ENCODE assay signal across 1 cellular context in the genomic region with DNA sequence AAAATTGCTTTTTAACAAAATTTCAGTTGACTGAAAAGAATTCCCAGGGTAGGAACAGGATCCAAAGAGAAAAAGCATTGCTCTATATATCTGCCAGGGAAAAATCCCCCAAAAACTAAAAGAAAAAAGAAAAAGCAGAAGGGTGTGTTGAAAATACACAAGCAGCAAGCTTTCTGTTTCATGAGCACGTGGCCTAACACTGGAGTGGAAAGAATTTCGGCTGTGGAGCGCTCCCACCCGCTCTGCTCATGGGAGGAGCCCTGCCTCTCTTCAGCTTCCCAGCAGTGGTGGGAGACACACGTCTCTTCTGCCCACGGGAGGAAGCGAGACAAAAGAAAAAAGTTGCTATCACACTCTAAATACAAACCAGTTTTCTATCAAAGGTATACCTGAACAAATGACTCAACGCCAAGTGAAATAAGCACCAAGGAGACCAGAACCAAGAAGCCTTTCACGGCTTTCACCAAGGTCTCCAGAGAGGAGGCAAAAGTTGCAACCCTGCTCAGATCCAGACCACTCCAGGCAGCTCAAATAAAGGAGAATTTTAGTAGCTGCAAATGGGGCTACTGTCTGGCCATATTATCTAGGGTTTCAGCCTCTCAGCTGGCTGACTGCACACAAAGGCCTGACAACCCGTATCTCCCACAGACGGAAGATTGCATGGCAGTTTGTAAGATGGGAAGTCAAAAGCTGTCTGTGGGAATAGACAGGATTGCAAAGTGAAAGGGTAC.
TF ChIP-seq lines count a peak whose summit lies in the region.

No MANE protein-coding gene starts in this region.

TF ChIP-seq in K562, 482 proteins besides CTCF, POLR2A, EP300 and RAD21 (continued from another document and continues in another):
- TF ChIP-seq E2F8 (IDR thresholded peaks at IDR 0.05; ENCODE audit: low read depth, partially characterized antibody), result no peak
- no peak for TF ChIP-seq RBM34 (IDR thresholded peaks at IDR 0.05; ENCODE audit: borderline replicate concordance, insufficient read depth, low read length)
- no peak for TF ChIP-seq HES1 (IDR thresholded peaks at IDR 0.05; ENCODE audit: low read depth)
- no peak for TF ChIP-seq PPARD (CRISPR knock-in tag; IDR thresholded peaks at IDR 0.05)
- TF ChIP-seq TCF7L2 (IDR thresholded peaks at IDR 0.05; ENCODE audit: low read depth, low read length), result no peak
- TF ChIP-seq PHTF2 (CRISPR knock-in tag; IDR thresholded peaks at IDR 0.05), result no peak
- TF ChIP-seq IFI16 (CRISPR knock-in tag; IDR thresholded peaks at IDR 0.05), result peak; percentile 48; the same call in 1 of the 2 replicates
- no peak for TF ChIP-seq ARID3A (IDR thresholded peaks at IDR 0.05; ENCODE audit: borderline replicate concordance, low read depth, low read length)
- TF ChIP-seq ZNF695 (CRISPR knock-in tag; IDR thresholded peaks at IDR 0.05), result 0 out of 2 replicates have a peak, but pooled peaks have one; percentile 48
- no peak for TF ChIP-seq FOXJ3 (CRISPR knock-in tag; IDR thresholded peaks at IDR 0.05)
- TF ChIP-seq CAMTA2 (CRISPR knock-in tag; conservative IDR thresholded peaks at IDR 0.05), result no peak
- TF ChIP-seq CTBP1 (IDR thresholded peaks at IDR 0.05; ENCODE audit: borderline replicate concordance), result no peak
- TF ChIP-seq CHD1 (IDR thresholded peaks at IDR 0.05; ENCODE audit: low read length), result no peak
- peak; percentile 65 to 67; a peak in 2 of 4 replicates for TF ChIP-seq FOXK2 (conservative IDR thresholded peaks at IDR 0.05 in 1 of 2, IDR thresholded peaks at IDR 0.05 in 1 of 2; ENCODE audit: low read depth in 2 of 2)
- TF ChIP-seq CHCHD3 (CRISPR knock-in tag; IDR thresholded peaks at IDR 0.05), result no peak
- no peak; the same call in none of the 2 replicates for TF ChIP-seq CLOCK (CRISPR knock-in tag; IDR thresholded peaks at IDR 0.05; ENCODE audit: borderline replicate concordance)
- TF ChIP-seq KDM1A (IDR thresholded peaks at IDR 0.05), result no peak
- no peak for TF ChIP-seq CEBPZ (IDR thresholded peaks at IDR 0.05; ENCODE audit: borderline replicate concordance, low read depth, low read length)
- no peak for TF ChIP-seq PYGO2 (tag; IDR thresholded peaks at IDR 0.05)
- no peak for TF ChIP-seq ESRRA (IDR thresholded peaks at IDR 0.05; ENCODE audit: borderline replicate concordance, low read depth)
- TF ChIP-seq XRCC5 (IDR thresholded peaks at IDR 0.05; ENCODE audit: low read depth, low read length), result no peak
- TF ChIP-seq STAT5B (CRISPR knock-in tag; IDR thresholded peaks at IDR 0.05), result no peak
- no peak for TF ChIP-seq NCOA4 (IDR thresholded peaks at IDR 0.05; ENCODE audit: partially characterized antibody)
- no peak for TF ChIP-seq NEUROD1 (IDR thresholded peaks at IDR 0.05; ENCODE audit: borderline replicate concordance, low read depth, low read length, partially characterized antibody)
- no peak for TF ChIP-seq SP1 (CRISPR knock-in tag; IDR thresholded peaks at IDR 0.05)
- no peak for TF ChIP-seq MLX (CRISPR knock-in tag; conservative IDR thresholded peaks at IDR 0.05)
- TF ChIP-seq FOS (IDR thresholded peaks at IDR 0.05; ENCODE audit: extremely low read depth, insufficient read length), result no peak
- TF ChIP-seq ZNF121 (CRISPR knock-in tag; conservative IDR thresholded peaks at IDR 0.05), result no peak
- peak; percentile 11; the same call in 1 of the 2 replicates for TF ChIP-seq ZBTB34 (CRISPR knock-in tag; IDR thresholded peaks at IDR 0.05)
- TF ChIP-seq ZFPM2 (CRISPR knock-in tag; IDR thresholded peaks at IDR 0.05), result no peak
- TF ChIP-seq E2F6 (IDR thresholded peaks at IDR 0.05; ENCODE audit: borderline replicate concordance in 1 of 2, extremely low read depth in 1 of 2, insufficient read depth in 1 of 2, insufficient read length in 1 of 2, low read depth in 1 of 2, low read length in 1 of 2, poor library complexity in 1 of 2, severe bottlenecking in 1 of 2), result peak; percentile 52 to 79
- peak in 1 of 3 experiments; percentile 23 for TF ChIP-seq YY1 (IDR thresholded peaks at IDR 0.05; ENCODE audit: borderline replicate concordance in 1 of 3, control insufficient read depth in 1 of 3, extremely low read depth in 1 of 3, insufficient read depth in 3 of 3, insufficient read length in 1 of 3, insufficient replicate concordance in 2 of 3, low read depth in 1 of 3, low read length in 2 of 3)
- no peak for TF ChIP-seq ATF6 (CRISPR knock-in tag; IDR thresholded peaks at IDR 0.05)
- TF ChIP-seq, protein P1, sequence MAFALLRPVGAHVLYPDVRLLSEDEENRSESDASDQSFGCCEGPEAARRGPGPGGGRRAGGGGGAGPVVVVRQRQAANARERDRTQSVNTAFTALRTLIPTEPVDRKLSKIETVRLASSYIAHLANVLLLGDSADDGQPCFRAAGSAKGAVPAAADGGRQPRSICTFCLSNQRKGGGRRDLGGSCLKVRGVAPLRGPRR (CRISPR knock-in tag; IDR thresholded peaks at IDR 0.05), result 0 out of 2 replicates have a peak, but pooled peaks have one; percentile 35
- no peak for TF ChIP-seq SIX5 (IDR thresholded peaks at IDR 0.05; ENCODE audit: borderline replicate concordance in 1 of 2, insufficient read depth in 1 of 2, low read depth in 1 of 2, low read length in 2 of 2)
- TF ChIP-seq CBFA2T2 (conservative IDR thresholded peaks at IDR 0.05), result 0 out of 2 replicates have a peak, but pooled peaks have one; percentile 24
